In genomic region chr14:100994757-100995156, GRCh38 we compare ENCODE assay signal across 1 cellular context.
TF ChIP-seq lines count a peak whose summit lies in the region.

No MANE protein-coding gene starts in this region.

TF ChIP-seq in IMR-90, 13 proteins besides CTCF, POLR2A, EP300 and RAD21:
- TF ChIP-seq ELK1 (IDR thresholded peaks at IDR 0.05; ENCODE audit: borderline replicate concordance, low read depth, low read length) = no peak
- no peak for TF ChIP-seq MAZ (IDR thresholded peaks at IDR 0.05; ENCODE audit: borderline replicate concordance, low read depth, low read length)
- no peak for TF ChIP-seq FOS (IDR thresholded peaks at IDR 0.05; ENCODE audit: low read depth, low read length)
- TF ChIP-seq BHLHE40 (IDR thresholded peaks at IDR 0.05; ENCODE audit: low read depth, low read length) = no peak
- no peak for TF ChIP-seq USF2 (IDR thresholded peaks at IDR 0.05; ENCODE audit: low read depth, low read length)
- no peak for TF ChIP-seq RCOR1 (IDR thresholded peaks at IDR 0.05; ENCODE audit: insufficient replicate concordance, low read length)
- no peak for TF ChIP-seq SMC3 (IDR thresholded peaks at IDR 0.05; ENCODE audit: low read depth, low read length)
- TF ChIP-seq MXI1 (IDR thresholded peaks at IDR 0.05; ENCODE audit: borderline replicate concordance, low read depth, low read length) = no peak
- TF ChIP-seq RFX5 (IDR thresholded peaks at IDR 0.05; ENCODE audit: low read depth, low read length) = no peak
- no peak for TF ChIP-seq NFE2L2 (IDR thresholded peaks at IDR 0.05; ENCODE audit: low read depth, low read length)
- TF ChIP-seq MAFK (IDR thresholded peaks at IDR 0.05; ENCODE audit: low read depth, low read length) = no peak
- no peak for TF ChIP-seq CHD1 (IDR thresholded peaks at IDR 0.05; ENCODE audit: low read depth, low read length)
- no peak for TF ChIP-seq CEBPB (IDR thresholded peaks at IDR 0.05; ENCODE audit: low read depth, low read length)
